30 cellular contexts compared by ENCODE assay signal in the genomic region with DNA sequence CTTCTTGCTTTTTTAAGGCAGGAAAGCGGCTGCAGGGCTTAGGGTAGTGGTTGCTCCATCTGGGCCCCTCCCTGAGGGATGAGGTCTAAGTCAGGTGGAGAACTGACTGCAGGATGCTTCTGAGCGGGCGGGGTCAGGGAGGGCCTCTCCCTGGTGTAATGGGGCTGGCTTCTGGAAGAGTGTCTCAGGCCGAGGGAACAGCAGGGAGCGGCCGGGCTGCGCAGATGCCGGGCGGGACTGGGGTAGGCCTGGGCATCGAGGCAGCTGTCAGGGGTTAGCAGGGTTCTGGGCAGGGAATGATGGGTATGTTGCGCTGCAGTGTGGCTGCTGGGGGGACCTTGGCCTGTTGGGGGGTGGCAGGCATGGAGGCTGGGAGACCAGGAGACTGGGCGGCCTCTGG.
DNase-seq lines count a peak whose midpoint lies in the region; ATAC-seq, FAIRE-seq and TF ChIP-seq lines count a peak whose summit lies in the region.
"Had no signal": no experiment of that assay in that cellular context is flagged by ENCODE, and none has a peak within 500 bp of the region (broad histone marks: within the 10 kb centered on the region; RNA-seq: fewer than 3 reads in every experiment).

No MANE protein-coding gene starts in this region.

- ATAC-seq in activated naive CD8-positive, alpha-beta T cell treated with anti-CD3 and anti-CD28 coated beads, Interleukin-2, amount 50 U/mL, for 24 hours, result no peak
- no peak for ATAC-seq in stimulated activated naive CD8-positive, alpha-beta T cell treated with anti-CD3 and anti-CD28 coated beads, Interleukin-15, amount 100 ng/mL, for 72 hours
- ATAC-seq: gastrocnemius medialis; HepG2; lower lobe of right lung; natural killer cell; pancreas; stimulated activated memory B cell treated with anti-CD40 and anti-IgM and Interleukin-4, amounts not matched to agents 10 μg/mL and 1 μg/mL and 100 μg/mL, for 72 hours had no signal

- H3K27ac Mint-ChIP-seq in activated naive CD8-positive, alpha-beta T cell, result peak overlapping the region; percentile 16
- no peak overlapping the region for H3K27ac Mint-ChIP-seq in activated naive CD8-positive, alpha-beta T cell treated with anti-CD3 and anti-CD28 coated beads, Interleukin-2, amount 50 U/mL, for 24 hours
- peak overlapping the region; percentile 10 for H3K27ac Mint-ChIP-seq in dendritic cell treated with granulocyte-macrophage colony-stimulating factor and Interleukin-4, amounts not matched to agents 40 ng/mL and 50 ng/mL, for 4 days
- no peak overlapping the region for H3K27ac Mint-ChIP-seq in stimulated activated naive CD8-positive, alpha-beta T cell treated with anti-CD3 and anti-CD28 coated beads, Interleukin-15, amount 100 ng/mL, for 72 hours
- H3K27ac Mint-ChIP-seq: activated CD4-positive, alpha-beta memory T cell treated with anti-CD3 and anti-CD28 coated beads for 36 hours; natural killer cell; stimulated activated memory B cell treated with anti-CD40 and anti-IgM and Interleukin-4, amounts not matched to agents 10 μg/mL and 1 μg/mL and 100 μg/mL, for 72 hours had no signal

- TF ChIP-seq CTCF in RWPE1 (conservative IDR thresholded peaks at IDR 0.05; ENCODE audit: low read depth), result no peak

- H3K27ac ChIP-seq in RWPE1, result peak overlapping the region; percentile 100
- H3K27ac ChIP-seq: C4-2B, gastrocnemius medialis, lower lobe of right lung, pancreas, SJSA1 had no signal

- POLR2A ChIA-PET in RWPE1 (lab: Yijun Ruan, JAX; ENCODE audit: low non-redundant PET), result interaction anchor here (0.6 kb wide), 1 partner anchor 18 kb away, joined by 4 read pairs; no protein-coding TSS in a partner anchor

- CTCF ChIA-PET in RWPE1 (lab: Yijun Ruan, JAX), result interaction anchor here (1.5 kb wide), 1 partner anchor 34 kb away, joined by 3 read pairs; no protein-coding TSS in a partner anchor

- no peaks in the 10 kb centered on the region for H3K27me3 Mint-ChIP-seq in activated naive CD8-positive, alpha-beta T cell
- no peaks in the 10 kb centered on the region for H3K27me3 Mint-ChIP-seq in activated naive CD8-positive, alpha-beta T cell treated with anti-CD3 and anti-CD28 coated beads, Interleukin-2, amount 50 U/mL, for 24 hours
- H3K27me3 Mint-ChIP-seq in dendritic cell treated with granulocyte-macrophage colony-stimulating factor and Interleukin-4, amounts not matched to agents 40 ng/mL and 50 ng/mL, for 4 days, result peaks cover 10% of the 10 kb centered on the region
- H3K27me3 Mint-ChIP-seq in stimulated activated naive CD8-positive, alpha-beta T cell treated with anti-CD3 and anti-CD28 coated beads, Interleukin-15, amount 100 ng/mL, for 72 hours, result peaks cover 7% of the 10 kb centered on the region
- H3K27me3 Mint-ChIP-seq: activated CD4-positive, alpha-beta memory T cell treated with anti-CD3 and anti-CD28 coated beads for 36 hours had no signal

- peak overlapping the region; percentile 46 for H3K4me3 Mint-ChIP-seq in activated naive CD8-positive, alpha-beta T cell
- H3K4me3 Mint-ChIP-seq in activated naive CD8-positive, alpha-beta T cell treated with anti-CD3 and anti-CD28 coated beads, Interleukin-2, amount 50 U/mL, for 24 hours, result no peak overlapping the region
- no peak overlapping the region for H3K4me3 Mint-ChIP-seq in dendritic cell treated with granulocyte-macrophage colony-stimulating factor and Interleukin-4, amounts not matched to agents 40 ng/mL and 50 ng/mL, for 4 days
- H3K4me3 Mint-ChIP-seq in stimulated activated naive CD8-positive, alpha-beta T cell treated with anti-CD3 and anti-CD28 coated beads, Interleukin-15, amount 100 ng/mL, for 72 hours, result peak overlapping the region; percentile 3 to 39
- H3K4me3 Mint-ChIP-seq: activated CD4-positive, alpha-beta memory T cell treated with anti-CD3 and anti-CD28 coated beads for 36 hours; natural killer cell; stimulated activated memory B cell treated with anti-CD40 and anti-IgM and Interleukin-4, amounts not matched to agents 10 μg/mL and 1 μg/mL and 100 μg/mL, for 72 hours had no signal

- peaks cover 29% of the 10 kb centered on the region for H3K4me1 Mint-ChIP-seq in activated naive CD8-positive, alpha-beta T cell (ENCODE audit: low read depth)
- peaks cover 30% of the 10 kb centered on the region for H3K4me1 Mint-ChIP-seq in activated naive CD8-positive, alpha-beta T cell treated with anti-CD3 and anti-CD28 coated beads, Interleukin-2, amount 50 U/mL, for 24 hours
- H3K4me1 Mint-ChIP-seq in dendritic cell treated with granulocyte-macrophage colony-stimulating factor and Interleukin-4, amounts not matched to agents 40 ng/mL and 50 ng/mL, for 4 days (ENCODE audit: low read depth), result peaks cover 55% of the 10 kb centered on the region
- H3K4me1 Mint-ChIP-seq in stimulated activated naive CD8-positive, alpha-beta T cell treated with anti-CD3 and anti-CD28 coated beads, Interleukin-15, amount 100 ng/mL, for 72 hours, result peaks cover 64% of the 10 kb centered on the region

- peaks cover 9% of the 10 kb centered on the region for H3K36me3 Mint-ChIP-seq in activated naive CD8-positive, alpha-beta T cell
- H3K36me3 Mint-ChIP-seq in activated naive CD8-positive, alpha-beta T cell treated with anti-CD3 and anti-CD28 coated beads, Interleukin-2, amount 50 U/mL, for 24 hours (ENCODE audit: low read depth), result peaks cover 23% of the 10 kb centered on the region
- peaks cover 69% of the 10 kb centered on the region for H3K36me3 Mint-ChIP-seq in dendritic cell treated with granulocyte-macrophage colony-stimulating factor and Interleukin-4, amounts not matched to agents 40 ng/mL and 50 ng/mL, for 4 days (ENCODE audit: low read depth)
- H3K36me3 Mint-ChIP-seq: natural killer cell had no signal

- no peak for FAIRE-seq in HTR-8/SVneo (lab: Jason Lieb, UNC)
- FAIRE-seq: colon, G401.6, H1, HepG2, pancreas had no signal

- no peaks in the 10 kb centered on the region for H3K9me3 Mint-ChIP-seq in activated naive CD8-positive, alpha-beta T cell (ENCODE audit: low read depth)
- no peaks in the 10 kb centered on the region for H3K9me3 Mint-ChIP-seq in activated naive CD8-positive, alpha-beta T cell treated with anti-CD3 and anti-CD28 coated beads, Interleukin-2, amount 50 U/mL, for 24 hours
- no peaks in the 10 kb centered on the region for H3K9me3 Mint-ChIP-seq in dendritic cell treated with granulocyte-macrophage colony-stimulating factor and Interleukin-4, amounts not matched to agents 40 ng/mL and 50 ng/mL, for 4 days
- no peaks in the 10 kb centered on the region for H3K9me3 Mint-ChIP-seq in stimulated activated naive CD8-positive, alpha-beta T cell treated with anti-CD3 and anti-CD28 coated beads, Interleukin-15, amount 100 ng/mL, for 72 hours
- H3K9me3 Mint-ChIP-seq: activated CD4-positive, alpha-beta memory T cell treated with anti-CD3 and anti-CD28 coated beads for 36 hours; natural killer cell; stimulated activated memory B cell treated with anti-CD40 and anti-IgM and Interleukin-4, amounts not matched to agents 10 μg/mL and 1 μg/mL and 100 μg/mL, for 72 hours had no signal

- intact Hi-C loops in dendritic cell treated with granulocyte-macrophage colony-stimulating factor and Interleukin-4, amounts not matched to agents 40 ng/mL and 50 ng/mL, for 4 days (cut with micrococcal nuclease), result no loop called here

- no peak for DNase-seq in activated naive CD8-positive, alpha-beta T cell treated with anti-CD3 and anti-CD28 coated beads, Interleukin-2, amount 50 U/mL, for 24 hours
- DNase-seq in RWPE1 (ENCODE audit: low spot score) (no peak), AG08396 (ENCODE audit: low spot score) (no peak), NCI-H748 treated with DMSO at 0.1 percent for 48 hours (lab: John Stamatoyannopoulos, UW) (no peak), HTR-8/SVneo (ENCODE audit: insufficient read length, low spot score) (no peak)
- DNase-seq in stimulated activated naive CD8-positive, alpha-beta T cell treated with anti-CD3 and anti-CD28 coated beads, Interleukin-15, amount 100 ng/mL, for 72 hours, result no peak
- DNase-seq: activated CD4-positive, alpha-beta memory T cell treated with anti-CD3 and anti-CD28 coated beads for 36 hours; activated CD4-positive, CD25-positive, alpha-beta regulatory T cell; activated CD8-positive, alpha-beta memory T cell treated with anti-CD3 and anti-CD28 coated beads, Interleukin-2, amount 50 U/mL, for 48 hours; activated effector memory CD4-positive, alpha-beta T cell treated with anti-CD3 and anti-CD28 coated beads, Interleukin-2, amount 50 U/mL, for 16 hours; DMS79; effector CD4-positive, alpha-beta T cell; gastrocnemius medialis; kidney glomerular epithelial cell; lower lobe of right lung; natural killer cell; NCI-H1436; NCI-H446; NCI-H774; retina had no signal

Comparison
In these comparisons a context has a peak if more than half of its experiments do, and no peak if none do; other contexts are left out.
1. H3K27ac Mint-ChIP-seq: peak in activated naive CD8-positive, alpha-beta T cell (single experiment) and dendritic cell treated with granulocyte-macrophage colony-stimulating factor and Interleukin-4, amounts not matched to agents 40 ng/mL and 50 ng/mL, for 4 days (single experiment); none in activated naive CD8-positive, alpha-beta T cell treated with anti-CD3 and anti-CD28 coated beads, Interleukin-2, amount 50 U/mL, for 24 hours (single experiment) and stimulated activated naive CD8-positive, alpha-beta T cell treated with anti-CD3 and anti-CD28 coated beads, Interleukin-15, amount 100 ng/mL, for 72 hours (0 of 2).
2. H3K4me3 Mint-ChIP-seq: peak in activated naive CD8-positive, alpha-beta T cell (single experiment) and stimulated activated naive CD8-positive, alpha-beta T cell treated with anti-CD3 and anti-CD28 coated beads, Interleukin-15, amount 100 ng/mL, for 72 hours (2 of 2); none in activated naive CD8-positive, alpha-beta T cell treated with anti-CD3 and anti-CD28 coated beads, Interleukin-2, amount 50 U/mL, for 24 hours (single experiment) and dendritic cell treated with granulocyte-macrophage colony-stimulating factor and Interleukin-4, amounts not matched to agents 40 ng/mL and 50 ng/mL, for 4 days (single experiment).